ENCODE assay signal across 17 cellular contexts in the genomic region with DNA sequence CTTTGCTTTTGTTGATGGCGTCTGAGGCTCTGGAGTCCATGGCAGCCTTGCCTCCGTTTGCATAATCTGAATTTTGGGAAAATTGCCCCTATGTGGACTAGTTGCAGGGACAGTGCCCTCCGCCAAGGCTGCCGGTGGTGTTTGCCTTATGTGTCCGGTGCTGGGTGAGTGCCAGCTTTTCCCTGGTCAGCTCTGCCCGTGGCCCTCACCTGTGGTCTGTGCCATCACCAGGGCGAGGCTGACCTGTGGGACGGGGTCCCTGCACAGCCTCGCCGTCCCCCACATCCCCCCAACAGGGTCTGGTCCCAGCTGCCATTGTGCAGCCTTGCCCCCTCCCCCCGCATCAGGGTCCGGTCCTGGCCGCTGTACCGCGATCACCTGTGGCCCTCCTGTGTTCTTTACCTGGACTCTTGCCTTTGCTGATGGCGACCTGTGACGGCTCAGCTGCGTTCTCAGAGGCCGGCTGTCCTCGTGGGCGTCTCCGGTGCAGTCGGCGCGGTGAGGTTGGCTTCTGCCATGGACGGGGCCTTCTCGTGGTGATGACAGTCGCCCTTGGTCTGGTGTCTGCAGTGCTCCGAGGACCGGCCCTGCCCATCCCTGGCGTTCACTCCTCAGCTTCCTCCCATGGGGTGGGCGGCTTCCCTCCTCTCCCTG.
"Had no signal": no experiment of that assay in that cellular context is flagged by ENCODE, and none has a peak within 500 bp of the region (broad histone marks: within the 10 kb centered on the region; RNA-seq: fewer than 3 reads in every experiment).

No MANE protein-coding gene starts in this region.

- H3K9me3 ChIP-seq: heart left ventricle, neutrophil, sigmoid colon, stomach, thoracic aorta, transverse colon had no signal

- DNase-seq: cortex of kidney; dorsolateral prefrontal cortex; effector CD8-positive, alpha-beta T cell; heart left ventricle; hippocampal formation; left colon; naive thymus-derived CD4-positive, alpha-beta T cell; sigmoid colon; stimulated activated CD4-positive, alpha-beta T cell treated with anti-CD3 and anti-CD28 coated beads, Interleukin-2, amount 100 ng/mL, for 24 hours; stimulated activated CD4-positive, alpha-beta T cell treated with anti-CD3 and anti-CD28 coated beads, Interleukin-4, amount 100 ng/mL, for 4 hours; stimulated activated naive B cell treated with anti-CD40 and anti-IgM and Interleukin-4, amounts not matched to agents 10 μg/mL and 1 μg/mL and 100 μg/mL, for 72 hours; stomach; transverse colon had no signal

- ATAC-seq: esophagus mucosa; heart left ventricle; left colon; naive thymus-derived CD4-positive, alpha-beta T cell; stimulated activated naive B cell treated with anti-CD40 and anti-IgM and Interleukin-4, amounts not matched to agents 10 μg/mL and 1 μg/mL and 100 μg/mL, for 72 hours had no signal

- H3K27ac Mint-ChIP-seq: naive thymus-derived CD4-positive, alpha-beta T cell; stimulated activated naive B cell treated with anti-CD40 and anti-IgM and Interleukin-4, amounts not matched to agents 10 μg/mL and 1 μg/mL and 100 μg/mL, for 72 hours had no signal

- H3K27ac ChIP-seq: heart left ventricle, neutrophil, sigmoid colon, skin epidermis, stomach, thoracic aorta, transverse colon had no signal

- H3K4me3 Mint-ChIP-seq: naive thymus-derived CD4-positive, alpha-beta T cell; stimulated activated naive B cell treated with anti-CD40 and anti-IgM and Interleukin-4, amounts not matched to agents 10 μg/mL and 1 μg/mL and 100 μg/mL, for 72 hours had no signal

- H3K4me3 ChIP-seq: dorsolateral prefrontal cortex, heart left ventricle, sigmoid colon, skin epidermis, stomach, thoracic aorta, transverse colon had no signal

- H3K9me3 Mint-ChIP-seq: stimulated activated naive B cell treated with anti-CD40 and anti-IgM and Interleukin-4, amounts not matched to agents 10 μg/mL and 1 μg/mL and 100 μg/mL, for 72 hours had no signal

- H3K27me3 Mint-ChIP-seq: naive thymus-derived CD4-positive, alpha-beta T cell; stimulated activated naive B cell treated with anti-CD40 and anti-IgM and Interleukin-4, amounts not matched to agents 10 μg/mL and 1 μg/mL and 100 μg/mL, for 72 hours had no signal

- H3K27me3 ChIP-seq: dorsolateral prefrontal cortex, heart left ventricle, neutrophil, sigmoid colon, stomach, transverse colon had no signal

- H3K36me3 ChIP-seq: thoracic aorta, transverse colon had no signal
